13 cellular contexts compared by ENCODE assay signal in the genomic region with DNA sequence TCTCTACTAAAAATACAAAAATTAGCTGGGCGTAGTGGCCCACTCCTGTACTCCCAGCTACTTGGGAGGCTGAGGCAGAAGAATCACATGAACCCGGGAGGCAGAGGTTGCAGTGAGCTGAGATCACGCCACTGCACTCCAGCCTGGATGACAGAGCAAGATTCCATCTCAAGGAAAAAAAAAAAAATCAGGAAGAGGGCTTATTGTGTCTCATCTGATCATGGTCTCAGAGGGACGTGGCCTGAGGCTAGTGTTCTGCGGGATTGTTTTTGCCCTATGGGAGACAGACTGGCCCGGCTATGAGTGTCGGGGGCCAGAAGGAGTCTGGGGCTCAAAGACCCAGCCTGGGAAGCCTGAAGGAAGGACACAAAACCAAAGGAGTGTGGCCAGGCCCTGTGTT. TPM values are rescaled to one million over a fixed set of nuclear protein-coding genes. Genes with fewer than 3 reads are reported as not detected.
DNase-seq lines count a peak whose midpoint lies in the region; ATAC-seq, FAIRE-seq and TF ChIP-seq lines count a peak whose summit lies in the region.
"Not testable (repeated sequence)": the region's sequence is repeated elsewhere in the genome, so short reads cannot be mapped to it uniquely, and the experiment has no call there.
"Had no signal": no experiment of that assay in that cellular context is flagged by ENCODE, and none has a peak within 500 bp of the region (broad histone marks: within the 10 kb centered on the region; RNA-seq: fewer than 3 reads in every experiment).

No MANE protein-coding gene starts in this region.

- CTCF ChIA-PET in K562 (lab: Yijun Ruan, JAX; ENCODE audit: low intra/inter-chr PET ratio) (interaction anchor here (1.4 kb wide), 1 partner anchor 15 kb away, joined by 5 read pairs; no protein-coding TSS in a partner anchor), H1 (lab: Charles Lee; ENCODE audit: partially characterized antibody) (interaction anchor here (1.2 to 14.4 kb wide), 6 partner anchors 8 to 556 kb away, joined by 3 to 131 read pairs (median 6); a partner anchor contains a TSS)

- not testable (repeated sequence) for H4K8ac ChIP-seq in H1 (ENCODE audit: extremely low read depth, insufficient read depth, low read length)

- not testable (repeated sequence) for H2AK5ac ChIP-seq in H1 (ENCODE audit: low read depth, low read length)

- DNase-seq in GM23338 (ENCODE audit: low spot score); K562 (ENCODE audit: extremely low read depth in 1 of 4, low spot score in 3 of 4); H1 (ENCODE audit: low read depth in 1 of 2, low spot score in 2 of 2); neural crest cell (ENCODE audit: low read depth, low spot score); stimulated activated effector memory CD8-positive, alpha-beta T cell treated with anti-CD3 and anti-CD28 coated beads, Interleukin-12 subunit alpha, Interleukin-12 subunit beta, amount 100 ng/mL, for 72 hours (ENCODE audit: low spot score in 2 of 2): not testable (repeated sequence)
- DNase-seq in SK-MEL-5 (ENCODE audit: low read depth, low spot score) (peak; percentile 10), islet precursor cell (peak; percentile 80)

- peaks cover 0 to 30% (median 6%) of the 10 kb centered on the region in 11 experiments; a peak in 7 of 22 replicates for H4K20me1 ChIP-seq in BLaER1 treated with 17β-estradiol and CSF1 and Interleukin-3, amounts not matched to agents 10 nM and 100 nM
- not testable (repeated sequence) for H4K20me1 ChIP-seq in GM23338 (replicated peaks; ENCODE audit: insufficient read depth); H1 (replicated peaks in 1 of 2; ENCODE audit: control insufficient read depth in 1 of 2, insufficient read depth in 2 of 2, low read length in 2 of 2)
- peaks cover 10% of the 10 kb centered on the region for H4K20me1 ChIP-seq in K562 (replicated peaks; ENCODE audit: control insufficient read depth, insufficient read depth, low read length)

- TF ChIP-seq CTCF in GM23338 (conservative IDR thresholded peaks at IDR 0.05; ENCODE audit: low read depth in 2 of 2); K562 (IDR thresholded peaks at IDR 0.05 in 2 of 3, conservative IDR thresholded peaks at IDR 0.05 in 1 of 3; ENCODE audit: insufficient read depth in 2 of 3, low read depth in 1 of 3, low read length in 3 of 3); H1 (IDR thresholded peaks at IDR 0.05; ENCODE audit: control extremely low read depth in 1 of 3, insufficient read depth in 1 of 3, low read depth in 1 of 3, low read length in 3 of 3); neural crest cell (conservative IDR thresholded peaks at IDR 0.05): not testable (repeated sequence)

- H2BK20ac ChIP-seq in H1 (ENCODE audit: low read length) = not testable (repeated sequence)

- H3K9ac ChIP-seq in BLaER1 treated with 17β-estradiol and CSF1 and Interleukin-3, amounts not matched to agents 10 nM and 100 nM = peak overlapping the region in 4 of 11 experiments; percentile 2 to 57 (median 32); a peak in 3 of 22 replicates
- peak overlapping the region in 1 of 2 experiments; percentile 80; a peak in 2 of 4 replicates for H3K9ac ChIP-seq in K562 (ENCODE audit: insufficient read depth in 1 of 2, low read depth in 2 of 2, low read length in 2 of 2)
- H3K9ac ChIP-seq in H1 (replicated peaks in 1 of 4; ENCODE audit: extremely low read depth in 1 of 4, low read depth in 3 of 4, low read length in 3 of 4) = not testable (repeated sequence)

- not testable (repeated sequence) for H3K23ac ChIP-seq in H1 (ENCODE audit: insufficient read length)

- H3K18ac ChIP-seq in H1 (ENCODE audit: extremely low read depth, low read length) = not testable (repeated sequence)

- H3K79me1 ChIP-seq in H1 (ENCODE audit: low read depth, low read length) = not testable (repeated sequence)

- H2BK5ac ChIP-seq in H1 (ENCODE audit: low read depth, low read length) = not testable (repeated sequence)

- not testable (repeated sequence) for H3K27ac ChIP-seq in BLaER1 treated with 17β-estradiol and CSF1 and Interleukin-3, amounts not matched to agents 10 nM and 100 nM; GM23338 (ENCODE audit: low read depth); H1 (ENCODE audit: low read depth, low read length)
- peak overlapping the region; percentile 53; the same call in 2 of the 3 replicates for H3K27ac ChIP-seq in K562 (ENCODE audit: extremely low read depth, low read depth, low read length)

- intact Hi-C loops in K562 (cut with micrococcal nuclease) = not testable (repeated sequence)

- H2BK15ac ChIP-seq in H1 (ENCODE audit: low read length) = not testable (repeated sequence)

- not testable (repeated sequence) for TF ChIP-seq POLR2A in K562 (conservative IDR thresholded peaks at IDR 0.05); H1 (IDR thresholded peaks at IDR 0.05; ENCODE audit: control extremely low read depth in 1 of 2, low read depth in 2 of 2, low read length in 2 of 2)

- 50% methylated on average over 7 of the region's 7 CpGs for WGBS in K562 (ENCODE audit: insufficient coverage, low coverage, missing lambda C conversion rate)
- 95% methylated on average over 7 of the region's 7 CpGs; no CpG with 5 or more reads in 1 of the 2 experiments for WGBS in H1 (ENCODE audit: extremely low coverage in 1 of 2, insufficient coverage in 1 of 2, insufficient read length in 1 of 2, insufficient replicate concordance in 2 of 2, low coverage in 1 of 2, low lambda C conversion rate in 2 of 2, missing lambda C conversion rate in 1 of 2), 2 experiments

- in situ Hi-C loops in SK-MEL-5 (cut with HindIII; ENCODE audit: low pct_unique_long_range_greater_than_20kb, low sequenced_read_pairs); K562 (cut with MboI): not testable (repeated sequence)

- not testable (repeated sequence) for H3K56ac ChIP-seq in H1 (replicated peaks; ENCODE audit: insufficient read length, low read depth, low read length)

- peaks cover 0 to 34% (median 11%) of the 10 kb centered on the region in 11 experiments; a peak in 12 of 22 replicates for H3K36me3 ChIP-seq in BLaER1 treated with 17β-estradiol and CSF1 and Interleukin-3, amounts not matched to agents 10 nM and 100 nM
- not testable (repeated sequence) for H3K36me3 ChIP-seq in GM23338 (ENCODE audit: insufficient read depth); K562 (ENCODE audit: control insufficient read depth, insufficient read depth, low read length); H1 (ENCODE audit: control insufficient read depth in 2 of 4, insufficient read depth in 4 of 4, low read length in 3 of 4)

- H2BK12ac ChIP-seq in H1 (ENCODE audit: low read depth, low read length) = not testable (repeated sequence)

- TF ChIP-seq RAD21 in K562 (CRISPR knock-in tag; conservative IDR thresholded peaks at IDR 0.05 in 1 of 2, IDR thresholded peaks at IDR 0.05 in 1 of 2); H1 (IDR thresholded peaks at IDR 0.05 in 1 of 2, conservative IDR thresholded peaks at IDR 0.05 in 1 of 2; ENCODE audit: low read depth in 2 of 2, low read length in 2 of 2): not testable (repeated sequence)

- H3K9me3 ChIP-seq in BLaER1 treated with 17β-estradiol and CSF1 and Interleukin-3, amounts not matched to agents 10 nM and 100 nM (replicated peaks in 1 of 11); K562 (replicated peaks; ENCODE audit: control insufficient read depth, insufficient read depth, low read depth, low read length); H1 (ENCODE audit: insufficient read depth in 2 of 2, low read depth in 1 of 2, low read length in 1 of 2): not testable (repeated sequence)

- H3K9me3 Mint-ChIP-seq in GM23338; neural crest cell; stimulated activated effector memory CD8-positive, alpha-beta T cell treated with anti-CD3 and anti-CD28 coated beads, Interleukin-12 subunit alpha, Interleukin-12 subunit beta, amount 100 ng/mL, for 72 hours: not testable (repeated sequence)

- H3K4me2 ChIP-seq in BLaER1 treated with 17β-estradiol and CSF1 and Interleukin-3, amounts not matched to agents 10 nM and 100 nM = peak overlapping the region; percentile 10 to 53 (median 36); a peak in 16 of 22 replicates
- not testable (repeated sequence) for H3K4me2 ChIP-seq in GM23338; K562 (ENCODE audit: insufficient read depth, low read length); H1 (ENCODE audit: insufficient read depth in 1 of 2, low read depth in 2 of 2, low read length in 2 of 2)

- H3K9me2 ChIP-seq in GM23338 (ENCODE audit: insufficient read depth) = not testable (repeated sequence)

- not testable (repeated sequence) for H4K5ac ChIP-seq in H1 (ENCODE audit: insufficient read length, low read depth, low read length)

- POLR2A ChIA-PET in K562 (lab: Yijun Ruan, JAX) (interaction anchor here (0.6 to 1.3 kb wide), 3 partner anchors 10 to 269 kb away, joined by 3 to 4 read pairs (median 4); no protein-coding TSS in a partner anchor), H1 (lab: Charles Lee; ENCODE audit: partially characterized antibody) (interaction anchor here (0.7 to 1.1 kb wide), 2 partner anchors 9 to 167 kb away, joined by 3 read pairs; no protein-coding TSS in a partner anchor)

- H3K4me1 Mint-ChIP-seq in GM23338; stimulated activated effector memory CD8-positive, alpha-beta T cell treated with anti-CD3 and anti-CD28 coated beads, Interleukin-12 subunit alpha, Interleukin-12 subunit beta, amount 100 ng/mL, for 72 hours: not testable (repeated sequence)
- peaks cover 19% of the 10 kb centered on the region for H3K4me1 Mint-ChIP-seq in neural crest cell

- not testable (repeated sequence) for H3K4ac ChIP-seq in H1 (replicated peaks; ENCODE audit: insufficient read length, low read depth, low read length)

- not testable (repeated sequence) for ATAC-seq in GM23338; stimulated activated effector memory CD8-positive, alpha-beta T cell treated with anti-CD3 and anti-CD28 coated beads, Interleukin-12 subunit alpha, Interleukin-12 subunit beta, amount 100 ng/mL, for 72 hours
- peak; percentile 21 for ATAC-seq in K562

- FAIRE-seq in K562 (lab: Jason Lieb, UNC) = peak; percentile 19
- FAIRE-seq in H1 (lab: Jason Lieb, UNC) = not testable (repeated sequence)

- H3F3A ChIP-seq in GM23338 (replicated peaks; ENCODE audit: low read depth) = not testable (repeated sequence)

- H3K4me3 Mint-ChIP-seq in GM23338; neural crest cell; stimulated activated effector memory CD8-positive, alpha-beta T cell treated with anti-CD3 and anti-CD28 coated beads, Interleukin-12 subunit alpha, Interleukin-12 subunit beta, amount 100 ng/mL, for 72 hours: not testable (repeated sequence)

- H3K36me3 Mint-ChIP-seq in GM23338 (ENCODE audit: low read depth); neural crest cell (ENCODE audit: low read depth); stimulated activated effector memory CD8-positive, alpha-beta T cell treated with anti-CD3 and anti-CD28 coated beads, Interleukin-12 subunit alpha, Interleukin-12 subunit beta, amount 100 ng/mL, for 72 hours: not testable (repeated sequence)

- peak overlapping the region; percentile 27 for H4K91ac ChIP-seq in H1 (replicated peaks; ENCODE audit: insufficient read length, low read length)

- not testable (repeated sequence) for H3K4me3 ChIP-seq in BLaER1 treated with 17β-estradiol and CSF1 and Interleukin-3, amounts not matched to agents 10 nM and 100 nM; GM23338; K562; H1 (ENCODE audit: extremely low read depth in 1 of 4, insufficient read depth in 2 of 4, low read depth in 3 of 4, low read length in 4 of 4)

- H3K27me3 ChIP-seq in BLaER1 treated with 17β-estradiol and CSF1 and Interleukin-3, amounts not matched to agents 10 nM and 100 nM; GM23338 (ENCODE audit: insufficient read depth); K562 (ENCODE audit: control insufficient read depth in 2 of 2, insufficient read depth in 2 of 2, low read length in 2 of 2); H1 (replicated peaks in 1 of 4; ENCODE audit: control insufficient read depth in 3 of 4, extremely low read depth in 1 of 4, insufficient read depth in 3 of 4, low read length in 3 of 4): not testable (repeated sequence)

- H3K27ac Mint-ChIP-seq in GM23338 = peak overlapping the region; percentile 66; the same call in 1 of the 2 replicates
- peak overlapping the region; percentile 71 for H3K27ac Mint-ChIP-seq in neural crest cell (ENCODE audit: unreplicated experiment)
- peak overlapping the region; percentile 61 for H3K27ac Mint-ChIP-seq in stimulated activated effector memory CD8-positive, alpha-beta T cell treated with anti-CD3 and anti-CD28 coated beads, Interleukin-12 subunit alpha, Interleukin-12 subunit beta, amount 100 ng/mL, for 72 hours

- not testable (repeated sequence) for H2AFZ ChIP-seq in GM23338; H1 (ENCODE audit: low read length)
- H2AFZ ChIP-seq in K562 (ENCODE audit: low read depth, low read length) = peak overlapping the region; percentile 46; the same call in 1 of the 2 replicates

- not testable (repeated sequence) for BruUV-seq in K562 (replicated peaks; lab: Mats Ljungman, UMichigan)

- H3K14ac ChIP-seq in H1 (ENCODE audit: insufficient read length) = not testable (repeated sequence)

- not testable (repeated sequence) for H3K27me3 Mint-ChIP-seq in GM23338 (ENCODE audit: insufficient read depth, low read depth, poor library complexity); neural crest cell (ENCODE audit: low read depth)

- not testable (repeated sequence) for H3K79me2 ChIP-seq in GM23338 (replicated peaks; ENCODE audit: insufficient read depth); K562 (ENCODE audit: control insufficient read depth, insufficient read depth, low read length); H1 (ENCODE audit: control insufficient read depth in 1 of 2, insufficient read depth in 2 of 2, low read length in 2 of 2)

- H3K23me2 ChIP-seq in H1 (ENCODE audit: low read depth, low read length) = not testable (repeated sequence)

- not testable (repeated sequence) for H2BK120ac ChIP-seq in H1 (replicated peaks; ENCODE audit: low read depth, low read length)

- not testable (repeated sequence) for H3K9me1 ChIP-seq in K562 (ENCODE audit: control insufficient read depth, insufficient read depth, low read length)

- peaks cover 16 to 36% (median 28%) of the 10 kb centered on the region in 10 experiments for H3K4me1 ChIP-seq in BLaER1 treated with 17β-estradiol and CSF1 and Interleukin-3, amounts not matched to agents 10 nM and 100 nM
- not testable (repeated sequence) for H3K4me1 ChIP-seq in GM23338 (ENCODE audit: insufficient read depth); H1 (replicated peaks in 1 of 4; ENCODE audit: control insufficient read depth in 3 of 4, insufficient read depth in 4 of 4, low read length in 3 of 4)
- H3K4me1 ChIP-seq in K562 (replicated peaks in 1 of 2; ENCODE audit: control insufficient read depth in 2 of 2, insufficient read depth in 2 of 2, low read length in 2 of 2) = peaks cover 26 to 28% of the 10 kb centered on the region in 2 experiments

- not testable (repeated sequence) for TF ChIP-seq EP300 in K562 (IDR thresholded peaks at IDR 0.05; ENCODE audit: low read length); H1 (IDR thresholded peaks at IDR 0.05; ENCODE audit: borderline replicate concordance in 1 of 2, low read depth in 2 of 2, low read length in 2 of 2)

RNA-seq across cellular contexts. Expression of a gene that starts 10.5 kb away (rescaled TPM):
- total RNA-seq in GM23338 (2014; rRNA removed; shearing (Covaris generic)) = 33.8 and 36.9 TPM in 2 replicates
- polyA plus RNA-seq in GM23338 (2016; fragmentation: Nextera tagmentation; extraction: Ambion mirVana) = 11.3 and 13.5 TPM in 2 replicates
- total RNA-seq in SK-MEL-5 (2014; rRNA removed; shearing (Covaris generic)) = 8.7 and 10.1 TPM in 2 replicates
- 12.6 and 20.2 TPM in 2 replicates for polyA plus RNA-seq in SK-MEL-5 (2015; cell fraction: cytosol; rRNA removed)
- 11.7 and 17.9 TPM in 2 replicates for polyA plus RNA-seq in SK-MEL-5 (2015; cell fraction: nucleus; rRNA removed)
- 11.2 and 40.7 TPM in 2 replicates for total RNA-seq in K562 (2011; cell fraction: chromatin; rRNA removed; ENCODE audit: low replicate concordance)
- 26.5 and 44.0 TPM in 2 replicates for total RNA-seq in K562 (2011; cell fraction: nucleolus; rRNA removed)
- total RNA-seq in K562 (2011; cell fraction: nucleoplasm; rRNA removed) = 15.6 and 16.3 TPM in 2 replicates
- 27.2 and 28.7 TPM in 2 replicates for total RNA-seq in K562 (2014; rRNA removed)
- 4.8 and 6.7 TPM in 2 replicates for total RNA-seq in K562 (2014; rRNA removed; fragmentation: Illumina TruSeq; extraction: Trizol)
- 16.6 and 17.0 TPM in 2 replicates for total RNA-seq in K562 (2015; rRNA removed; fragmentation: Illumina TruSeq; extraction: Trizol)
- 29.2 and 31.4 TPM in 2 replicates for total RNA-seq in K562 (2021)
- polyA plus RNA-seq in K562 (2011; rRNA removed) = 18.8 and 22.1 TPM in 2 replicates
- 19.8 and 47.1 TPM in 2 replicates for polyA plus RNA-seq in K562 (2011; cell fraction: cytosol; rRNA removed)
- polyA plus RNA-seq in K562 (2011; cell fraction: nucleus; rRNA removed) = 30.2 and 60.5 TPM in 2 replicates
- 27.3 and 32.5 TPM in 2 replicates for polyA plus RNA-seq in K562 (2012)
- 15.2 and 21.6 TPM in 2 replicates for polyA plus RNA-seq in K562 (2014; fragmentation: Illumina TruSeq; extraction: Trizol)
- under 1 TPM; 0.27 to 0.73 TPM for polyA plus RNA-seq in K562 (2014; fragmentation: Nextera tagmentation; extraction: Ambion mirVana)
- polyA plus RNA-seq in K562 (2014; rRNA removed) = 31.2 and 34.3 TPM in 2 replicates
- 4.7 and 11.0 TPM in 2 replicates for polyA minus RNA-seq in K562 (2011; rRNA and poly(A)+ RNA removed)
- 15.9 and 21.1 TPM in 2 replicates for polyA minus RNA-seq in K562 (2011; cell fraction: cytosol; rRNA and poly(A)+ RNA removed)
- 13.7 and 17.0 TPM in 2 replicates for polyA minus RNA-seq in K562 (2011; cell fraction: nucleus; rRNA and poly(A)+ RNA removed)
- total RNA-seq in H1 (2021; fragmentation: NEBNext Ultra II Directional; extraction: Animal tissue kit (Norgen Biotek cat#: 25700)) = 29.4 and 30.3 TPM in 2 replicates
- 35.9 and 57.4 TPM in 2 replicates for polyA plus RNA-seq in H1 (2011; rRNA removed)
- 61.4 TPM for polyA plus RNA-seq in H1 (2011; cell fraction: cytosol; rRNA removed)
- 95.8 TPM for polyA plus RNA-seq in H1 (2011; cell fraction: nucleus; rRNA removed)
- 25.3 to 32.9 TPM (median 31.9 TPM) in 4 replicates for polyA plus RNA-seq in H1 (2012, experiment 1 of 2)
- polyA plus RNA-seq in H1 (2012, experiment 2 of 2) = 35.0 TPM
- polyA plus RNA-seq in H1 (2013, experiment 1 of 2) = 18.9 TPM
- 16.0 TPM for polyA plus RNA-seq in H1 (2013, experiment 2 of 2)
- 20.3 and 22.0 TPM in 2 replicates for polyA minus RNA-seq in H1 (2011; rRNA and poly(A)+ RNA removed)
- polyA minus RNA-seq in H1 (2011; cell fraction: cytosol; rRNA and poly(A)+ RNA removed) = 21.8 TPM
- polyA minus RNA-seq in H1 (2011; cell fraction: nucleus; rRNA and poly(A)+ RNA removed) = 21.5 TPM
- 18.4 and 19.5 TPM in 2 replicates for total RNA-seq in neural crest cell

RNA-seq across cellular contexts. Expression of a gene that starts 32.4 kb away (rescaled TPM):
- not detected in 2 replicates for total RNA-seq in GM23338 (2014; rRNA removed; shearing (Covaris generic))
- not detected in 2 replicates for polyA plus RNA-seq in GM23338 (2016; fragmentation: Nextera tagmentation; extraction: Ambion mirVana)
- not detected in 2 replicates for total RNA-seq in SK-MEL-5 (2014; rRNA removed; shearing (Covaris generic))
- polyA plus RNA-seq in SK-MEL-5 (2015; cell fraction: cytosol; rRNA removed) = not detected in 2 replicates
- polyA plus RNA-seq in SK-MEL-5 (2015; cell fraction: nucleus; rRNA removed) = not detected in 2 replicates
- not detected in 2 replicates for total RNA-seq in K562 (2011; cell fraction: chromatin; rRNA removed; ENCODE audit: low replicate concordance)
- total RNA-seq in K562 (2011; cell fraction: nucleolus; rRNA removed) = not detected in 2 replicates
- not detected in 2 replicates for total RNA-seq in K562 (2011; cell fraction: nucleoplasm; rRNA removed)
- not detected in 2 replicates for total RNA-seq in K562 (2014; rRNA removed)
- total RNA-seq in K562 (2014; rRNA removed; fragmentation: Illumina TruSeq; extraction: Trizol) = not detected in 2 replicates
- not detected in 2 replicates for total RNA-seq in K562 (2015; rRNA removed; fragmentation: Illumina TruSeq; extraction: Trizol)
- not detected in 2 replicates for total RNA-seq in K562 (2021)
- not detected in 2 replicates for polyA plus RNA-seq in K562 (2011; rRNA removed)
- 0.03 TPM in 1 of 2 replicates, not detected in the other for polyA plus RNA-seq in K562 (2011; cell fraction: cytosol; rRNA removed)
- 0.04 TPM in 1 of 2 replicates, not detected in the other for polyA plus RNA-seq in K562 (2011; cell fraction: nucleus; rRNA removed)
- polyA plus RNA-seq in K562 (2012) = not detected in 2 replicates
- not detected in 2 replicates for polyA plus RNA-seq in K562 (2014; fragmentation: Illumina TruSeq; extraction: Trizol)
- polyA plus RNA-seq in K562 (2014; fragmentation: Nextera tagmentation; extraction: Ambion mirVana) = not detected
- polyA plus RNA-seq in K562 (2014; rRNA removed) = not detected in 2 replicates
- not detected in 2 replicates for polyA minus RNA-seq in K562 (2011; rRNA and poly(A)+ RNA removed)
- not detected in 2 replicates for polyA minus RNA-seq in K562 (2011; cell fraction: cytosol; rRNA and poly(A)+ RNA removed)
- polyA minus RNA-seq in K562 (2011; cell fraction: nucleus; rRNA and poly(A)+ RNA removed) = not detected in 2 replicates
- not detected in 2 replicates for total RNA-seq in H1 (2021; fragmentation: NEBNext Ultra II Directional; extraction: Animal tissue kit (Norgen Biotek cat#: 25700))
- not detected in 2 replicates for polyA plus RNA-seq in H1 (2011; rRNA removed)
- polyA plus RNA-seq in H1 (2011; cell fraction: cytosol; rRNA removed) = not detected
- not detected for polyA plus RNA-seq in H1 (2011; cell fraction: nucleus; rRNA removed)
- not detected in 4 replicates for polyA plus RNA-seq in H1 (2012, experiment 1 of 2)
- not detected for polyA plus RNA-seq in H1 (2012, experiment 2 of 2)
- not detected for polyA plus RNA-seq in H1 (2013, experiment 1 of 2)
- not detected for polyA plus RNA-seq in H1 (2013, experiment 2 of 2)
- not detected in 2 replicates for polyA minus RNA-seq in H1 (2011; rRNA and poly(A)+ RNA removed)
- not detected for polyA minus RNA-seq in H1 (2011; cell fraction: cytosol; rRNA and poly(A)+ RNA removed)
- not detected for polyA minus RNA-seq in H1 (2011; cell fraction: nucleus; rRNA and poly(A)+ RNA removed)
- not detected in 2 replicates for total RNA-seq in neural crest cell
- total RNA-seq: A673; CD8-positive, alpha-beta memory T cell; GM23248; HepG2 had no signal
- polyA plus RNA-seq: BJ; CD8-positive, alpha-beta memory T cell; GM23248; HepG2 had no signal
